Comparison of ENCODE assay signal across 23 cellular contexts in genomic region chr20:53961527-53961926, GRCh38.
DNase-seq lines count a peak whose midpoint lies in the region; ATAC-seq and TF ChIP-seq lines count a peak whose summit lies in the region.
"Had no signal": no experiment of that assay in that cellular context is flagged by ENCODE, and none has a peak within 500 bp of the region (broad histone marks: within the 10 kb centered on the region; RNA-seq: fewer than 3 reads in every experiment).

No MANE protein-coding gene starts in this region.

- H3K36me3 ChIP-seq in A673 (ENCODE audit: insufficient read depth, low read length, poor library complexity, severe bottlenecking) (no peaks in the 10 kb centered on the region), MM.1S (replicated peaks; ENCODE audit: insufficient read depth, low read length) (no peaks in the 10 kb centered on the region), esophagus muscularis mucosa (no peaks in the 10 kb centered on the region)
- H3K36me3 ChIP-seq in effector memory CD4-positive, alpha-beta T cell (ENCODE audit: control insufficient read depth, insufficient read depth, low read length) = no peaks in the 10 kb centered on the region

- POLR2A ChIA-PET in A673 (lab: Charles Lee; ENCODE audit: low non-redundant PET) = no interaction called here

- TF ChIP-seq POLR2A in esophagus muscularis mucosa (IDR thresholded peaks at IDR 0.05; ENCODE audit: low read depth) = no peak

- no peak overlapping the region for H3K9ac ChIP-seq in MM.1S (ENCODE audit: low read length)
- H3K9ac ChIP-seq: KMS-11, SK-N-SH had no signal

- peak overlapping the region; percentile 97 for H3K27ac ChIP-seq in A673 (ENCODE audit: low read depth, low read length, poor library complexity, severe bottlenecking)
- H3K27ac ChIP-seq in MM.1S (ENCODE audit: low read length) = no peak overlapping the region
- H3K27ac ChIP-seq in esophagus muscularis mucosa (replicated peaks in 1 of 4) = no peak overlapping the region
- H3K27ac ChIP-seq in effector memory CD4-positive, alpha-beta T cell (ENCODE audit: insufficient read depth, low read length, poor library complexity, severe bottlenecking) = no peak overlapping the region
- H3K27ac ChIP-seq: HL-60, KMS-11 had no signal

- intact Hi-C loops in A673 (cut with micrococcal nuclease; ENCODE audit: unreplicated experiment) = loop anchor here (2.0 to 5.0 kb wide), 2 partner anchors 101 to 499 kb away; no protein-coding TSS in a partner anchor
- intact Hi-C loops in esophagus muscularis mucosa (cut with DNase I) = no loop called here
- intact Hi-C loops in Right ventricle myocardium inferior (cut with DNase I) = no loop called here

- TF ChIP-seq EP300 in esophagus muscularis mucosa (IDR thresholded peaks at IDR 0.05) = no peak

- H3K4me3 ChIP-seq in A673 (ENCODE audit: low read depth, low read length, poor library complexity, severe bottlenecking) (peak overlapping the region; percentile 19), MM.1S (ENCODE audit: low read length) (no peak overlapping the region), esophagus muscularis mucosa (no peak overlapping the region)
- no peak overlapping the region for H3K4me3 ChIP-seq in effector memory CD4-positive, alpha-beta T cell (ENCODE audit: insufficient read depth, low read depth, low read length, poor library complexity, severe bottlenecking)
- H3K4me3 ChIP-seq: GM12878 had no signal

- H3K9me2 ChIP-seq in MM.1S (replicated peaks; ENCODE audit: insufficient read depth, low read length) = no peaks in the 10 kb centered on the region
- H3K9me2 ChIP-seq: SK-N-SH had no signal

- H3K4me1 ChIP-seq in A673 (ENCODE audit: insufficient read depth, low read length, poor library complexity, severe bottlenecking) (peaks cover 60% of the 10 kb centered on the region), MM.1S (ENCODE audit: low read length) (peaks cover 26% of the 10 kb centered on the region), esophagus muscularis mucosa (peaks cover 0 to 4% (median 1%) of the 10 kb centered on the region in 4 donors)
- no peaks in the 10 kb centered on the region for H3K4me1 ChIP-seq in effector memory CD4-positive, alpha-beta T cell (ENCODE audit: control insufficient read depth, insufficient read depth, low read length, poor library complexity, severe bottlenecking)

- H3K79me2 ChIP-seq in MM.1S (ENCODE audit: low read length) = no peaks in the 10 kb centered on the region

- peaks cover 4% of the 10 kb centered on the region for H3F3A ChIP-seq in MM.1S (ENCODE audit: insufficient read depth, low read length)

- H3K9me3 ChIP-seq in A673 (ENCODE audit: low read depth, low read length, poor library complexity, severe bottlenecking) (peaks cover 5% of the 10 kb centered on the region), MM.1S (replicated peaks; ENCODE audit: insufficient read depth, low read length) (no peaks in the 10 kb centered on the region), esophagus muscularis mucosa (no peaks in the 10 kb centered on the region)
- no peaks in the 10 kb centered on the region for H3K9me3 ChIP-seq in effector memory CD4-positive, alpha-beta T cell (ENCODE audit: control insufficient read depth, low read length)
- H3K9me3 ChIP-seq: SK-N-SH had no signal

- H3K27me3 ChIP-seq in A673 (replicated peaks; ENCODE audit: insufficient read depth, low read depth, low read length, poor library complexity) (no peaks in the 10 kb centered on the region), MM.1S (replicated peaks; ENCODE audit: insufficient read depth, low read length) (no peaks in the 10 kb centered on the region), esophagus muscularis mucosa (peaks cover 0 to 6% (median 0%) of the 10 kb centered on the region in 4 donors)
- H3K27me3 ChIP-seq in effector memory CD4-positive, alpha-beta T cell (replicated peaks; ENCODE audit: control insufficient read depth, insufficient read depth, low read length, poor library complexity, severe bottlenecking) = no peaks in the 10 kb centered on the region

- no peak overlapping the region for H2AFZ ChIP-seq in MM.1S (ENCODE audit: low read length)

- H4K20me1 ChIP-seq in MM.1S (ENCODE audit: insufficient read depth, low read length) = no peaks in the 10 kb centered on the region

- H3K4me2 ChIP-seq in MM.1S (ENCODE audit: low read depth, low read length) = 0 out of 2 replicates have a peak overlapping the region, but pooled peaks have one; percentile 0
- H3K4me2 ChIP-seq: KMS-11, SK-N-SH had no signal

- TF ChIP-seq CTCF in A673 (conservative IDR thresholded peaks at IDR 0.05; ENCODE audit: low read depth, low read length) (no peak), MM.1S (IDR thresholded peaks at IDR 0.05; ENCODE audit: low read length) (no peak), esophagus muscularis mucosa (IDR thresholded peaks at IDR 0.05) (no peak)

- CTCF ChIA-PET in A673 (lab: Charles Lee) = interaction anchor here (1.2 kb wide), 2 partner anchors 21 to 100 kb away, joined by 3 to 4 read pairs; no protein-coding TSS in a partner anchor

- DNase-seq in A673 (ENCODE audit: low spot score) = peak; percentile 57
- DNase-seq in MM.1S = peak; percentile 56
- peak; percentile 20 for DNase-seq in astrocyte of the hippocampus (ENCODE audit: low read depth, low spot score)
- DNase-seq in esophagus muscularis mucosa (ENCODE audit: extremely low spot score) = peak; percentile 37
- DNase-seq in Right ventricle myocardium inferior (ENCODE audit: missing footprints) = no peak
- no peak for DNase-seq in effector memory CD4-positive, alpha-beta T cell
- no peak for DNase-seq in activated CD4-positive, CD25-positive, alpha-beta regulatory T cell treated with anti-CD3 and anti-CD28 coated beads, Interleukin-2, amount 50 U/mL, for 72 hours
- DNase-seq: 8988T; AML-193; C1 segment of cervical spinal cord; CD8-positive, alpha-beta T cell; DND-41; NCI-H1694 treated with DMSO at 0.1 percent for 48 hours; NCI-H2081 treated with DMSO at 0.1 percent for 48 hours; NCI-H446 treated with DMSO at 0.1 percent for 48 hours; NCI-H526 treated with DMSO at 0.1 percent for 48 hours; RPMI8226; SHP77 treated with DMSO at 0.1 percent for 48 hours; SK-N-SH had no signal

- WGBS in esophagus muscularis mucosa = 60% methylated on average over 4 of the region's 4 CpGs

- TSS peak; percentile 74 for BruUV-seq in A673 (replicated peaks; lab: Mats Ljungman, UMichigan)

- ATAC-seq in GM19455 (IDR thresholded peaks at IDR 0.05; ENCODE audit: unreplicated experiment) (no peak), Right ventricle myocardium inferior (no peak)
- ATAC-seq: CD8-positive, alpha-beta T cell; GM12878 had no signal

Comparison
In these comparisons a context has a peak if more than half of its experiments do, and no peak if none do; other contexts are left out.
1. DNase-seq: peak in A673 (single experiment), MM.1S (single experiment), astrocyte of the hippocampus (single experiment) and esophagus muscularis mucosa (single experiment); none in Right ventricle myocardium inferior (single experiment), effector memory CD4-positive, alpha-beta T cell (0 of 3) and activated CD4-positive, CD25-positive, alpha-beta regulatory T cell treated with anti-CD3 and anti-CD28 coated beads, Interleukin-2, amount 50 U/mL, for 72 hours (single experiment).